27 cellular contexts compared by ENCODE assay signal in genomic region chr9:91307279-91307678, GRCh38.
"Had no signal": no experiment of that assay in that cellular context is flagged by ENCODE, and none has a peak within 500 bp of the region (broad histone marks: within the 10 kb centered on the region; RNA-seq: fewer than 3 reads in every experiment).

No MANE protein-coding gene starts in this region.

- H3K27me3 Mint-ChIP-seq: activated naive CD8-positive, alpha-beta T cell treated with anti-CD3 and anti-CD28 coated beads for 36 hours; progenitor cell of endocrine pancreas had no signal

- H3K27ac Mint-ChIP-seq: activated naive CD4-positive, alpha-beta T cell treated with anti-CD3 and anti-CD28 coated beads for 36 hours; activated naive CD8-positive, alpha-beta T cell treated with anti-CD3 and anti-CD28 coated beads for 36 hours; progenitor cell of endocrine pancreas had no signal

- H3K9me3 Mint-ChIP-seq: activated naive CD4-positive, alpha-beta T cell treated with anti-CD3 and anti-CD28 coated beads for 36 hours; activated naive CD8-positive, alpha-beta T cell treated with anti-CD3 and anti-CD28 coated beads for 36 hours had no signal

- H3K27ac ChIP-seq: adrenal gland, epithelial cell of prostate, esophagus squamous epithelium, hepatocyte, ovary, right lobe of liver, thoracic aorta, WERI-Rb-1 had no signal

- H3K4me3 Mint-ChIP-seq: activated naive CD4-positive, alpha-beta T cell treated with anti-CD3 and anti-CD28 coated beads for 36 hours; activated naive CD8-positive, alpha-beta T cell treated with anti-CD3 and anti-CD28 coated beads for 36 hours had no signal

- DNase-seq: activated CD4-positive, alpha-beta T cell treated with anti-CD3 and anti-CD28 coated beads for 48 hours; activated CD4-positive, alpha-beta T cell treated with anti-CD3 and anti-CD28 coated beads, Interleukin-2, amount 50 U/mL, for 48 hours; activated CD8-positive, alpha-beta memory T cell treated with anti-CD3 and anti-CD28 coated beads for 24 hours; activated effector memory CD4-positive, alpha-beta T cell treated with anti-CD3 and anti-CD28 coated beads, Interleukin-2, amount 50 U/mL, for 16 hours; activated naive CD4-positive, alpha-beta T cell treated with anti-CD3 and anti-CD28 coated beads for 36 hours; activated naive CD8-positive, alpha-beta T cell treated with anti-CD3 and anti-CD28 coated beads for 36 hours; adrenal gland; aorta; body of pancreas; dermis blood vessel endothelial cell; effector CD8-positive, alpha-beta T cell; esophagus squamous epithelium; foreskin melanocyte; kidney; left colon; mammary epithelial cell; ovary; right lobe of liver; stimulated activated CD4-positive, alpha-beta T cell treated with anti-CD3 and anti-CD28 coated beads, Interleukin-2, amount 100 ng/mL, for 48 hours; stimulated activated naive CD8-positive, alpha-beta T cell treated with anti-CD3 and anti-CD28 coated beads, Interleukin-15, Interleukin-2, amounts not matched to agents 100 U/mL and 50 U/mL, for 24 hours; trophoblast cell; WERI-Rb-1 had no signal

- ATAC-seq: activated CD4-positive, CD25-positive, alpha-beta regulatory T cell treated with anti-CD3 and anti-CD28 coated beads, Interleukin-2, amount 50 U/mL, for 24 hours; body of pancreas; left colon; right lobe of liver; stimulated activated naive CD8-positive, alpha-beta T cell treated with anti-CD3 and anti-CD28 coated beads, Interleukin-15, Interleukin-2, amounts not matched to agents 100 U/mL and 50 U/mL, for 24 hours had no signal

- H3K36me3 ChIP-seq: adrenal gland, ovary, right lobe of liver, thoracic aorta had no signal

- H3K4me3 ChIP-seq: adrenal gland, body of pancreas, esophagus squamous epithelium, hepatocyte, ovary, right lobe of liver, thoracic aorta had no signal

- H3K27me3 ChIP-seq: adrenal gland, body of pancreas, esophagus squamous epithelium, hepatocyte, ovary, right lobe of liver had no signal
